In genomic region chr5:143550985-143551630, GRCh38 we compare ENCODE assay signal across 1 cellular context.
TF ChIP-seq lines count a peak whose summit lies in the region.

No MANE protein-coding gene starts in this region.

TF ChIP-seq in GM12878, 131 proteins besides CTCF, POLR2A, EP300 and RAD21 (continued from another document):
- TF ChIP-seq REST (IDR thresholded peaks at IDR 0.05; ENCODE audit: low read depth, low read length) (no peak), TBL1XR1 (IDR thresholded peaks at IDR 0.05; ENCODE audit: low read depth, low read length) (no peak)
TF ChIP-seq in GM12878: peak in this region for 1.
